Comparison of ENCODE assay signal across 1 cellular context in genomic region chr16:68310441-68311315, GRCh38.
A peak's percentile ranks its signal among the peaks of the same experiment; 100 is the strongest.
TF ChIP-seq lines count a peak whose summit lies in the region.

TSS of gene PRMT7 (plus strand) at chr16:68311019. CDS start at chr16:68315980, 4,961 bp downstream.
TSS of gene SLC7A6OS (minus strand) at chr16:68310946. CDS start at chr16:68310926, 20 bp downstream.

TF ChIP-seq in H1, 55 proteins besides CTCF, POLR2A, EP300 and RAD21:
- TF ChIP-seq E2F6 (IDR thresholded peaks at IDR 0.05) (peak; percentile 94), MAX (IDR thresholded peaks at IDR 0.05) (peak; percentile 85), BCL11A (IDR thresholded peaks at IDR 0.05; ENCODE audit: low read depth in 2 of 2, low read length in 2 of 2) (no peak), SAP30 (IDR thresholded peaks at IDR 0.05; ENCODE audit: insufficient read depth, insufficient replicate concordance, low read length) (peak; percentile 71), CEBPB (IDR thresholded peaks at IDR 0.05; ENCODE audit: low read depth, low read length) (no peak), HDAC6 (IDR thresholded peaks at IDR 0.05; ENCODE audit: low read depth, low read length) (no peak), JUN (IDR thresholded peaks at IDR 0.05; ENCODE audit: low read depth, low read length) (no peak), SIX5 (IDR thresholded peaks at IDR 0.05; ENCODE audit: low read depth, low read length) (no peak), ATF3 (IDR thresholded peaks at IDR 0.05; ENCODE audit: insufficient read depth, low read depth, low read length) (no peak), SRF (IDR thresholded peaks at IDR 0.05; ENCODE audit: low read depth, low read length) (no peak), GABPA (IDR thresholded peaks at IDR 0.05; ENCODE audit: borderline replicate concordance, insufficient read depth, low read length) (no peak), SP1 (IDR thresholded peaks at IDR 0.05; ENCODE audit: low read depth, low read length) (no peak), USF2 (IDR thresholded peaks at IDR 0.05; ENCODE audit: low read length) (no peak), CHD1 (IDR thresholded peaks at IDR 0.05; ENCODE audit: low read depth, low read length) (no peak), CHD7 (IDR thresholded peaks at IDR 0.05; ENCODE audit: insufficient replicate concordance, low read length) (no peak), POLR2AphosphoS5 (IDR thresholded peaks at IDR 0.05; ENCODE audit: low read depth, low read length) (peak; percentile 78; the same call in 1 of the 2 replicates), GTF2F1 (IDR thresholded peaks at IDR 0.05; ENCODE audit: borderline replicate concordance, low read depth, low read length) (no peak; the same call in 1 of the 2 replicates), ZNF274 (IDR thresholded peaks at IDR 0.05; ENCODE audit: borderline replicate concordance, extremely low read depth, low read length) (no peak), RNF2 (IDR thresholded peaks at IDR 0.05; ENCODE audit: borderline replicate concordance, low read depth, low read length, missing control alignments, poor library complexity, severe bottlenecking) (no peak), FOSL1 (IDR thresholded peaks at IDR 0.05; ENCODE audit: insufficient read depth, low read depth, low read length) (no peak), PHF8 (conservative IDR thresholded peaks at IDR 0.05; ENCODE audit: low read depth, low read length) (peak; percentile 97), SIN3A (conservative IDR thresholded peaks at IDR 0.05 in 1 of 2, IDR thresholded peaks at IDR 0.05 in 1 of 2; ENCODE audit: low read depth in 1 of 2, low read length in 2 of 2) (no peak; a peak in 1 of 4 replicates), SIRT6 (IDR thresholded peaks at IDR 0.05; ENCODE audit: low read length) (no peak), EZH2 (IDR thresholded peaks at IDR 0.05; ENCODE audit: low read depth, low read length, severe bottlenecking) (no peak), NANOG (IDR thresholded peaks at IDR 0.05; ENCODE audit: insufficient read depth, low read depth, low read length, poor library complexity, severe bottlenecking) (no peak), CREB1 (IDR thresholded peaks at IDR 0.05) (no peak; the same call in 1 of the 2 replicates), TBP (IDR thresholded peaks at IDR 0.05; ENCODE audit: low read depth, low read length) (peak; percentile 81), TAF7 (optimal IDR thresholded peaks at IDR 0.05; ENCODE audit: borderline replicate concordance, low read depth, low read length) (peak; percentile 64), RFX5 (IDR thresholded peaks at IDR 0.05; ENCODE audit: borderline replicate concordance, low read depth, low read length) (no peak), YY1 (IDR thresholded peaks at IDR 0.05; ENCODE audit: low read depth, low read length) (peak; percentile 91), POU5F1 (IDR thresholded peaks at IDR 0.05; ENCODE audit: low read depth, low read length) (no peak), SP4 (IDR thresholded peaks at IDR 0.05; ENCODE audit: low read length) (no peak; the same call in 1 of the 2 replicates), EGR1 (IDR thresholded peaks at IDR 0.05; ENCODE audit: borderline replicate concordance, low read depth, low read length) (no peak), ASH2L (IDR thresholded peaks at IDR 0.05; ENCODE audit: low read length) (peak; percentile 95), NRF1 (IDR thresholded peaks at IDR 0.05; ENCODE audit: low read depth, low read length) (no peak), BACH1 (IDR thresholded peaks at IDR 0.05; ENCODE audit: low read length) (no peak), TEAD4 (IDR thresholded peaks at IDR 0.05; ENCODE audit: low read depth, low read length) (no peak), BRCA1 (IDR thresholded peaks at IDR 0.05; ENCODE audit: low read depth, low read length) (no peak), CHD2 (IDR thresholded peaks at IDR 0.05; ENCODE audit: low read length) (no peak), HDAC2 (IDR thresholded peaks at IDR 0.05; ENCODE audit: borderline replicate concordance in 1 of 2, low read depth in 2 of 2, low read length in 2 of 2) (peak in 1 of 2 experiments; percentile 70; a peak in 1 of 4 replicates), KDM1A (IDR thresholded peaks at IDR 0.05; ENCODE audit: borderline replicate concordance, low read length) (no peak; the same call in 1 of the 2 replicates), CTBP2 (IDR thresholded peaks at IDR 0.05; ENCODE audit: borderline replicate concordance, insufficient read depth, insufficient read length, low read length) (no peak), TAF1 (IDR thresholded peaks at IDR 0.05; ENCODE audit: low read depth, low read length) (peak; percentile 86), SP2 (IDR thresholded peaks at IDR 0.05; ENCODE audit: low read length) (no peak), KDM4A (IDR thresholded peaks at IDR 0.05; ENCODE audit: low read depth, low read length, severe bottlenecking) (peak; percentile 98), ATF2 (IDR thresholded peaks at IDR 0.05; ENCODE audit: low read length) (no peak), JUND (IDR thresholded peaks at IDR 0.05; ENCODE audit: low read length) (no peak), CBX8 (IDR thresholded peaks at IDR 0.05; ENCODE audit: borderline replicate concordance, low read depth, low read length) (no peak), CBX5 (IDR thresholded peaks at IDR 0.05; ENCODE audit: low read depth, low read length) (no peak), SUZ12 (IDR thresholded peaks at IDR 0.05; ENCODE audit: low read length) (no peak), RXRA (IDR thresholded peaks at IDR 0.05; ENCODE audit: insufficient read depth, low read depth, low read length) (no peak), RBBP5 (IDR thresholded peaks at IDR 0.05; ENCODE audit: borderline replicate concordance, low read depth, low read length) (peak; percentile 91), KDM5A (IDR thresholded peaks at IDR 0.05; ENCODE audit: low read length) (peak; percentile 92), MAFK (IDR thresholded peaks at IDR 0.05; ENCODE audit: low read depth, low read length) (no peak), TCF12 (IDR thresholded peaks at IDR 0.05; ENCODE audit: low read depth, low read length) (no peak)
